In the genomic region with DNA sequence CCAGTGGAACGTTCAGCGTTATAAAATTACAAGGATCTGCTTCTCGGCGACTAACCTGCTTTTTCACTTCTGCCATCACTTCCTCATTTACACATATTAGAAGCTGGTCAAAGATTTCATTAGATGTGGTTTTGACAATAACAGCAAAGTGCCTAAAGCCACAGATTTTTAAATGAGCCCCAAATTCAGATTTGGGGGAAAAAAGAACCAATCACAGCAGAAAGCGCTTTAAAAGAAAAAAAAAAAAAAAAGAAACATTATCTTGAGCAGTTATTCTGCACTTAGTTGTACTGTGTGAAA, we compare ENCODE assay signal across 9 cellular contexts.
DNase-seq lines count a peak whose midpoint lies in the region; ATAC-seq, FAIRE-seq and TF ChIP-seq lines count a peak whose summit lies in the region.
"Had no signal": no experiment of that assay in that cellular context is flagged by ENCODE, and none has a peak within 500 bp of the region (broad histone marks: within the 10 kb centered on the region; RNA-seq: fewer than 3 reads in every experiment).

No MANE protein-coding gene starts in this region.

- H3K27me3 Mint-ChIP-seq in activated CD4-positive, alpha-beta memory T cell treated with anti-CD3 and anti-CD28 coated beads, Interleukin-2, amount 10 ng/mL, durations not matched to agents 7 days and 5 days, result peaks cover 4% of the 10 kb centered on the region

- peak; percentile 65 for ATAC-seq in GM21447 (IDR thresholded peaks at IDR 0.05; ENCODE audit: unreplicated experiment)
- ATAC-seq: Panc1 had no signal

- H3K27ac Mint-ChIP-seq in activated CD4-positive, alpha-beta memory T cell treated with anti-CD3 and anti-CD28 coated beads, Interleukin-2, amount 10 ng/mL, durations not matched to agents 7 days and 5 days, result no peak overlapping the region

- no peak for DNase-seq in AG10803 (ENCODE audit: low read depth)
- DNase-seq in NOMO-1 treated with DMSO at 0.1 percent for 48 hours (lab: John Stamatoyannopoulos, UW; ENCODE audit: unreplicated experiment), result peak; percentile 74
- DNase-seq in kidney epithelial cell (ENCODE audit: low read depth), result no peak
- DNase-seq in urothelium cell line (ENCODE audit: low spot score), result no peak
- no peak for DNase-seq in inferior parietal cortex (ENCODE audit: extremely low spot score)
- DNase-seq in activated CD4-positive, alpha-beta memory T cell treated with anti-CD3 and anti-CD28 coated beads, Interleukin-2, amount 10 ng/mL, durations not matched to agents 7 days and 5 days, result no peak
- DNase-seq in mesenteric fat pad (ENCODE audit: low spot score), result no peak

- FAIRE-seq in urothelium cell line (lab: Jason Lieb, UNC), result no peak

- CTCF ChIA-PET in activated CD4-positive, alpha-beta memory T cell treated with anti-CD3 and anti-CD28 coated beads, Interleukin-2, amount 10 ng/mL, durations not matched to agents 7 days and 5 days (lab: Charles Lee), result interaction anchor here (0.7 kb wide), 1 partner anchor 23 kb away, joined by 3 read pairs; no protein-coding TSS in a partner anchor

- POLR2A ChIA-PET in activated CD4-positive, alpha-beta memory T cell treated with anti-CD3 and anti-CD28 coated beads, Interleukin-2, amount 10 ng/mL, durations not matched to agents 7 days and 5 days (lab: Charles Lee), result no interaction called here

- no peaks in the 10 kb centered on the region for H3K4me1 Mint-ChIP-seq in activated CD4-positive, alpha-beta memory T cell treated with anti-CD3 and anti-CD28 coated beads, Interleukin-2, amount 10 ng/mL, durations not matched to agents 7 days and 5 days

- H3K4me3 ChIP-seq in AG10803 (ENCODE audit: low read length) (peak overlapping the region; percentile 58), kidney epithelial cell (ENCODE audit: low read depth, low read length) (peak overlapping the region; percentile 10)

- H3K9me3 Mint-ChIP-seq in activated CD4-positive, alpha-beta memory T cell treated with anti-CD3 and anti-CD28 coated beads, Interleukin-2, amount 10 ng/mL, durations not matched to agents 7 days and 5 days, result no peaks in the 10 kb centered on the region

- no peak overlapping the region for H3K4me3 Mint-ChIP-seq in activated CD4-positive, alpha-beta memory T cell treated with anti-CD3 and anti-CD28 coated beads, Interleukin-2, amount 10 ng/mL, durations not matched to agents 7 days and 5 days

- H3K36me3 Mint-ChIP-seq in activated CD4-positive, alpha-beta memory T cell treated with anti-CD3 and anti-CD28 coated beads, Interleukin-2, amount 10 ng/mL, durations not matched to agents 7 days and 5 days (ENCODE audit: low read depth), result no peaks in the 10 kb centered on the region

- no peaks in the 10 kb centered on the region for H3K36me3 ChIP-seq in kidney epithelial cell (ENCODE audit: control insufficient read depth, insufficient read depth, low read length)

- TF ChIP-seq CTCF in AG10803 (conservative IDR thresholded peaks at IDR 0.05; ENCODE audit: low read length) (no peak), kidney epithelial cell (IDR thresholded peaks at IDR 0.05; ENCODE audit: insufficient read depth, low read length, poor library complexity, severe bottlenecking) (no peak)

- H3K27me3 ChIP-seq in kidney epithelial cell (ENCODE audit: control insufficient read depth, insufficient read depth, low read length), result no peaks in the 10 kb centered on the region
